8 cellular contexts compared by ENCODE assay signal in genomic region chr12:8914033-8914715, GRCh38. TPM values are rescaled to one million over a fixed set of nuclear protein-coding genes. Genes with fewer than 3 reads are reported as not detected.
DNase-seq lines count a peak whose midpoint lies in the region; ATAC-seq and FAIRE-seq lines count a peak whose summit lies in the region.
"Not testable (repeated sequence)": the region's sequence is repeated elsewhere in the genome, so short reads cannot be mapped to it uniquely, and the experiment has no call there.

PHC1 (plus strand) TSS chr12:8914509; CDS start chr12:8917678, 3,169 bp downstream.

- peak; percentile 67 for ATAC-seq in GM18909 (IDR thresholded peaks at IDR 0.05; ENCODE audit: poor library complexity, unreplicated experiment)
- ATAC-seq in HG03196 (IDR thresholded peaks at IDR 0.05; ENCODE audit: unreplicated experiment), result peak; percentile 53

- H3K36me3 ChIP-seq in small intestine (ENCODE audit: control insufficient read depth in 2 of 2, insufficient read depth in 2 of 2, low read length in 2 of 2), result not testable (repeated sequence)

- not testable (repeated sequence) for FAIRE-seq in small intestine (lab: Jason Lieb, UNC)

- DNase-seq in ACHN, result peak; percentile 83
- DNase-seq in NCI-H446 (lab: John Stamatoyannopoulos, UW), result peak; percentile 20 to 75
- peak; percentile 78 to 86 for DNase-seq in activated CD4-positive, alpha-beta T cell treated with anti-CD3 and anti-CD28 coated beads for 4 hours
- DNase-seq in cerebellar nuclear complex (lab: John Stamatoyannopoulos, UW), result peak; percentile 12 to 60
- peak; percentile 71 for DNase-seq in iris pigment epithelial cell (ENCODE audit: low read depth)
- peak; percentile 62 for DNase-seq in small intestine

- H3K27me3 ChIP-seq in small intestine (ENCODE audit: control insufficient read depth in 2 of 2, insufficient read depth in 2 of 2, low read length in 2 of 2), result not testable (repeated sequence)

- H3K4me3 ChIP-seq in small intestine (ENCODE audit: low read depth in 1 of 2, low read length in 2 of 2), result peak within 1 kb of the TSS; percentile 55 to 78

- H3K9me3 ChIP-seq in small intestine (ENCODE audit: control insufficient read depth, low read depth), result not testable (repeated sequence)

- 0 to 1% (median 1%) methylated on average over 16 to 32 of the region's 57 CpGs for WGBS in small intestine, 3 donors

- H3K4me1 ChIP-seq in small intestine (ENCODE audit: control insufficient read depth in 2 of 2, insufficient read depth in 1 of 2, low read depth in 1 of 2, low read length in 1 of 2), result not testable (repeated sequence)

- peak within 1 kb of the TSS; percentile 9 to 72 for H3K27ac ChIP-seq in small intestine (ENCODE audit: low read depth in 1 of 2, low read length in 1 of 2)

- in situ Hi-C loops in ACHN (cut with HindIII; ENCODE audit: low pct_ligation_motif_present, low pct_unique_long_range_greater_than_20kb, low sequenced_read_pairs), result not testable (repeated sequence)

RNA-seq across cellular contexts. Expression of gene PHC1, which starts in this region (rescaled TPM):
- 10 to 100 TPM in 1 of 3 donors, 1 to 10 TPM in 2; 3.2 to 10.6 (median 3.6) TPM for polyA plus RNA-seq in small intestine

Comparison
In these comparisons a context has a peak if more than half of its experiments do, and no peak if none do; other contexts are left out.
1. Peak in every context shown above with its lines: DNase-seq, ATAC-seq, H3K4me3 ChIP-seq and H3K27ac ChIP-seq.